ENCODE assay signal across 9 cellular contexts in genomic region chr12:52050116-52050770, GRCh38. TPM values are rescaled to one million over a fixed set of nuclear protein-coding genes. Genes with fewer than 3 reads are reported as not detected.
DNase-seq lines count a peak whose midpoint lies in the region; ATAC-seq and TF ChIP-seq lines count a peak whose summit lies in the region.
"Had no signal": no experiment of that assay in that cellular context is flagged by ENCODE, and none has a peak within 500 bp of the region (broad histone marks: within the 10 kb centered on the region; RNA-seq: fewer than 3 reads in every experiment).

No MANE protein-coding gene starts in this region.

- H3K4me3 ChIP-seq in GM12865 (ENCODE audit: low read depth, low read length) (peak overlapping the region; percentile 90), MM.1S (ENCODE audit: low read length) (peak overlapping the region; percentile 84), mammary epithelial cell (replicated peaks in 1 of 3; ENCODE audit: insufficient read depth in 1 of 3, low read depth in 2 of 3, low read length in 3 of 3) (peak overlapping the region; percentile 51 to 63 (median 59)), liver (ENCODE audit: low read depth in 1 of 3, low read length in 3 of 3) (peak overlapping the region in 2 of 3 donors; percentile 14 to 48), tibial nerve (peak overlapping the region; percentile 53 to 76 (median 66))

- no peaks in the 10 kb centered on the region for H3K9me2 ChIP-seq in MM.1S (replicated peaks; ENCODE audit: insufficient read depth, low read length)

- H2AFZ ChIP-seq in MM.1S (ENCODE audit: low read length), result peak overlapping the region; percentile 62; the same call in 1 of the 2 replicates
- peak overlapping the region; percentile 95 for H2AFZ ChIP-seq in mammary epithelial cell (ENCODE audit: low read depth, low read length)

- H3K9me3 ChIP-seq in MM.1S (replicated peaks; ENCODE audit: insufficient read depth, low read length) (no peaks in the 10 kb centered on the region), mammary epithelial cell (replicated peaks; ENCODE audit: insufficient read depth, low read length) (no peaks in the 10 kb centered on the region), liver (ENCODE audit: control insufficient read depth in 4 of 4, low read length in 3 of 4) (no peaks in the 10 kb centered on the region), tibial nerve (no peaks in the 10 kb centered on the region)

- no peak for TF ChIP-seq EP300 in tibial nerve (IDR thresholded peaks at IDR 0.05)

- BruUV-seq in mammary epithelial cell (replicated peaks; lab: Mats Ljungman, UMichigan), result TSS peak; percentile 71

- intact Hi-C loops in mammary epithelial cell (cut with micrococcal nuclease), result loop anchor here (2.0 kb wide), 2 partner anchors 13 to 19 kb away; partner anchors contain the start of gene ATG101

- CTCF ChIA-PET in mammary epithelial cell (lab: Charles Lee; ENCODE audit: low non-redundant PET), result no interaction called here

- H3F3A ChIP-seq in MM.1S (ENCODE audit: insufficient read depth, low read length), result peaks cover 21% of the 10 kb centered on the region

- H3K79me2 ChIP-seq in MM.1S (ENCODE audit: low read length) (no peaks in the 10 kb centered on the region), mammary epithelial cell (ENCODE audit: insufficient read depth, low read length) (no peaks in the 10 kb centered on the region)

- no peak for ATAC-seq in HG02798 (IDR thresholded peaks at IDR 0.05; ENCODE audit: poor library complexity, unreplicated experiment)
- ATAC-seq in HG02642 (IDR thresholded peaks at IDR 0.05; ENCODE audit: poor library complexity, unreplicated experiment), result no peak

- dilution Hi-C loops in mammary epithelial cell (cut with HindIII; ENCODE audit: low sequenced_read_pairs), result no loop called here

- H3K36me3 ChIP-seq in MM.1S (replicated peaks; ENCODE audit: insufficient read depth, low read length) (no peaks in the 10 kb centered on the region), mammary epithelial cell (ENCODE audit: insufficient read depth, low read length) (no peaks in the 10 kb centered on the region), liver (ENCODE audit: control insufficient read depth in 4 of 4, insufficient read depth in 3 of 4, low read depth in 1 of 4, low read length in 3 of 4) (peaks cover 0 to 5% (median 0%) of the 10 kb centered on the region in 4 donors), tibial nerve (peaks cover 2 to 20% (median 4%) of the 10 kb centered on the region in 3 donors)

- 49% methylated on average over 15 of the region's 16 CpGs for WGBS in mammary epithelial cell (ENCODE audit: low coverage, missing lambda C conversion rate)
- 35% methylated on average over 16 of the region's 16 CpGs for WGBS in liver
- 38 to 40% methylated on average over 14 to 15 of the region's 16 CpGs for WGBS in tibial nerve, 2 donors

- H3K9ac ChIP-seq in MM.1S (ENCODE audit: low read length) (peak overlapping the region; percentile 100), mammary epithelial cell (ENCODE audit: insufficient read depth, low read length) (peak overlapping the region; percentile 72), liver (ENCODE audit: low read depth in 1 of 2, low read length in 2 of 2) (peak overlapping the region; percentile 64 to 87)

- H4K20me1 ChIP-seq in MM.1S (ENCODE audit: insufficient read depth, low read length), result no peaks in the 10 kb centered on the region
- H4K20me1 ChIP-seq in mammary epithelial cell (ENCODE audit: insufficient read depth, low read length), result peaks cover 2% of the 10 kb centered on the region

- peaks cover 26% of the 10 kb centered on the region for H3K4me1 ChIP-seq in MM.1S (ENCODE audit: low read length)
- H3K4me1 ChIP-seq in mammary epithelial cell (ENCODE audit: insufficient read depth, low read length), result peaks cover 24% of the 10 kb centered on the region
- H3K4me1 ChIP-seq in liver (ENCODE audit: control insufficient read depth in 4 of 4, insufficient read depth in 4 of 4, low read length in 3 of 4), result peaks cover 0 to 12% (median 8%) of the 10 kb centered on the region in 4 donors
- peaks cover 0 to 51% (median 26%) of the 10 kb centered on the region in 4 donors for H3K4me1 ChIP-seq in tibial nerve

- in situ Hi-C loops in mammary epithelial cell (cut with MboI; ENCODE audit: low sequenced_read_pairs in 2 of 2), result no loop called here

- no peak for TF ChIP-seq RAD21 in liver (IDR thresholded peaks at IDR 0.05)

- H3K27ac ChIP-seq in MM.1S (ENCODE audit: low read length) (peak overlapping the region; percentile 96), mammary epithelial cell (ENCODE audit: insufficient read depth, low read depth, low read length) (peak overlapping the region; percentile 51), liver (ENCODE audit: low read depth in 1 of 2, low read length in 2 of 2) (peak overlapping the region; percentile 63 to 78), tibial nerve (peak overlapping the region; percentile 98 to 100 (median 98))

- H3K4me2 ChIP-seq in MM.1S (ENCODE audit: low read depth, low read length), result peak overlapping the region; percentile 100
- H3K4me2 ChIP-seq in mammary epithelial cell (ENCODE audit: insufficient read depth, low read depth, low read length), result peak overlapping the region; percentile 100

- TF ChIP-seq CTCF in GM12865 (IDR thresholded peaks at IDR 0.05; ENCODE audit: insufficient read depth, low read depth, low read length, missing control alignments) (no peak), MM.1S (IDR thresholded peaks at IDR 0.05; ENCODE audit: low read length) (no peak), mammary epithelial cell (conservative IDR thresholded peaks at IDR 0.05 in 1 of 2, IDR thresholded peaks at IDR 0.05 in 1 of 2; ENCODE audit: extremely low read depth in 1 of 2, insufficient read depth in 1 of 2, low read depth in 1 of 2, low read length in 2 of 2) (no peak), liver (IDR thresholded peaks at IDR 0.05; ENCODE audit: low read depth, low read length, missing input control) (no peak), tibial nerve (IDR thresholded peaks at IDR 0.05) (no peak)

- DNase-seq in GM12865 (ENCODE audit: low read depth) (peak; percentile 30), MM.1S (peak; percentile 2), mammary epithelial cell (peak; percentile 14), tibial nerve (ENCODE audit: low spot score in 2 of 2) (no peak), occipital lobe (lab: John Stamatoyannopoulos, UW) (no peak)

- H3K27me3 ChIP-seq in MM.1S (replicated peaks; ENCODE audit: insufficient read depth, low read length) (no peaks in the 10 kb centered on the region), mammary epithelial cell (ENCODE audit: insufficient read depth, low read length) (no peaks in the 10 kb centered on the region), liver (ENCODE audit: control insufficient read depth in 4 of 4, insufficient read depth in 4 of 4, low read length in 3 of 4) (no peaks in the 10 kb centered on the region), tibial nerve (no peaks in the 10 kb centered on the region)

- TF ChIP-seq POLR2A in tibial nerve (IDR thresholded peaks at IDR 0.05), result no peak

TF ChIP-seq in liver, 16 proteins besides CTCF, POLR2A, EP300 and RAD21 (continues in another document):
- TF ChIP-seq YY1 (IDR thresholded peaks at IDR 0.05) (no peak), NR2F2 (IDR thresholded peaks at IDR 0.05) (no peak), HNF4A (conservative IDR thresholded peaks at IDR 0.05) (no peak), MAX (IDR thresholded peaks at IDR 0.05) (no peak), HNF4G (IDR thresholded peaks at IDR 0.05) (no peak), FOXA2 (IDR thresholded peaks at IDR 0.05) (no peak), RXRA (IDR thresholded peaks at IDR 0.05) (no peak), TAF1 (conservative IDR thresholded peaks at IDR 0.05) (no peak), FOXA1 (IDR thresholded peaks at IDR 0.05) (no peak)
- TF ChIP-seq, protein P1, sequence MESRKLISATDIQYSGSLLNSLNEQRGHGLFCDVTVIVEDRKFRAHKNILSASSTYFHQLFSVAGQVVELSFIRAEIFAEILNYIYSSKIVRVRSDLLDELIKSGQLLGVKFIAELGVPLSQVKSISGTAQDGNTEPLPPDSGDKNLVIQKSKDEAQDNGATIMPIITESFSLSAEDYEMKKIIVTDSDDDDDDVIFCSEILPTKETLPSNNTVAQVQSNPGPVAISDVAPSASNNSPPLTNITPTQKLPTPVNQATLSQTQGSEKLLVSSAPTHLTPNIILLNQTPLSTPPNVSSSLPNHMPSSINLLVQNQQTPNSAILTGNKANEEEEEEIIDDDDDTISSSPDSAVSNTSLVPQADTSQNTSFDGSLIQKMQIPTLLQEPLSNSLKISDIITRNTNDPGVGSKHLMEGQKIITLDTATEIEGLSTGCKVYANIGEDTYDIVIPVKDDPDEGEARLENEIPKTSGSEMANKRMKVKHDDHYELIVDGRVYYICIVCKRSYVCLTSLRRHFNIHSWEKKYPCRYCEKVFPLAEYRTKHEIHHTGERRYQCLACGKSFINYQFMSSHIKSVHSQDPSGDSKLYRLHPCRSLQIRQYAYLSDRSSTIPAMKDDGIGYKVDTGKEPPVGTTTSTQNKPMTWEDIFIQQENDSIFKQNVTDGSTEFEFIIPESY (IDR thresholded peaks at IDR 0.05), result no peak
- TF ChIP-seq, protein P2, sequence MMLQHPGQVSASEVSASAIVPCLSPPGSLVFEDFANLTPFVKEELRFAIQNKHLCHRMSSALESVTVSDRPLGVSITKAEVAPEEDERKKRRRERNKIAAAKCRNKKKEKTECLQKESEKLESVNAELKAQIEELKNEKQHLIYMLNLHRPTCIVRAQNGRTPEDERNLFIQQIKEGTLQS (IDR thresholded peaks at IDR 0.05), result no peak

RNA-seq across cellular contexts. Expression of gene NR4A1, which starts 1.0 kb away (rescaled TPM):
- total RNA-seq in mammary epithelial cell, result 1 to 10 TPM in 1 of 2 donors, under 1 TPM in 1; 0.17 to 2.4 TPM
- polyA plus RNA-seq in mammary epithelial cell, result 0.44 TPM
- polyA minus RNA-seq in mammary epithelial cell, result 1.4 TPM
- total RNA-seq in liver, result 1 to 10 TPM in 1 of 2 donors, under 1 TPM in 1; 0.79 to 3.8 TPM
- polyA plus RNA-seq in liver, result 1 to 10 TPM; 3.0 to 5.8 TPM
- total RNA-seq in tibial nerve, result 1,000 to 10,000 TPM in 1 of 4 donors, 100 to 1,000 TPM in 3; 390 to 1,252 (median 718) TPM
- total RNA-seq in occipital lobe, result 5.8 TPM

RNA-seq across cellular contexts. Expression of gene ATG101, which starts 19.5 kb away (rescaled TPM):
- total RNA-seq in mammary epithelial cell (10 to 100 TPM; 44.8 to 59.4 TPM), liver (10 to 100 TPM; 12.9 to 28.4 TPM), tibial nerve (10 to 100 TPM; 32.6 to 49.6 (median 37.5) TPM), occipital lobe (19.5 TPM)
- polyA plus RNA-seq in mammary epithelial cell (90.8 TPM), liver (10 to 100 TPM; 30.5 to 31.8 TPM)
- 36.4 TPM for polyA minus RNA-seq in mammary epithelial cell

RNA-seq across cellular contexts. Expression of gene SMIM41, which starts 29.3 kb away (rescaled TPM):
- total RNA-seq in mammary epithelial cell, result under 1 TPM in 1 of 2 donors, not detected in 1; 0.17 TPM
- polyA plus RNA-seq in mammary epithelial cell, result not detected
- not detected for polyA minus RNA-seq in mammary epithelial cell
- under 1 TPM in 1 of 2 donors, not detected in 1; 0.50 TPM for total RNA-seq in liver
- under 1 TPM; 0.03 to 0.24 TPM for polyA plus RNA-seq in liver
- 10 to 100 TPM; 16.5 to 78.7 (median 39.3) TPM for total RNA-seq in tibial nerve
- total RNA-seq in occipital lobe, result not detected
- total RNA-seq: T-helper 2 cell treated with Interferon-gamma antibody and Interleukin-4, amounts not matched to agents 100 ng/mL and 5 ng/mL, for 36 hours had no signal

RNA-seq across cellular contexts. Expression of gene TAMALIN, which starts 43.5 kb away (rescaled TPM):
- under 1 TPM in 1 of 2 donors, not detected in 1; 0.50 TPM for total RNA-seq in mammary epithelial cell
- 0.10 TPM for polyA plus RNA-seq in mammary epithelial cell
- not detected for polyA minus RNA-seq in mammary epithelial cell
- total RNA-seq in liver, result 1 to 10 TPM; 1.9 to 9.9 TPM
- 1 to 10 TPM; 1.1 to 3.1 TPM for polyA plus RNA-seq in liver
- 10 to 100 TPM; 30.6 to 54.0 (median 37.8) TPM for total RNA-seq in tibial nerve
- total RNA-seq in occipital lobe, result 1.6 TPM

Comparison
In these comparisons a context has a peak if more than half of its experiments do, and no peak if none do; other contexts are left out.
1. DNase-seq: peak in GM12865 (single experiment), MM.1S (single experiment) and mammary epithelial cell (single experiment); none in tibial nerve (0 of 2) and occipital lobe (single experiment).
2. H3K4me3 ChIP-seq: peak in every context shown above with its lines; median percentile 90 in GM12865; 84 in MM.1S; 66 in tibial nerve; 59 in mammary epithelial cell; 31 in liver.
3. RNA of gene NR4A1, which starts 1.0 kb away (total RNA-seq): 390 to 1,252 TPM in tibial nerve; 5.8 TPM in occipital lobe (single experiment), 0.79 to 3.8 TPM in liver and 0.17 to 2.4 TPM in mammary epithelial cell; every median in the first group is over 10 times any median in the second.
4. RNA of gene SMIM41, which starts 29.3 kb away (total RNA-seq): 16.5 to 78.7 TPM in tibial nerve; 0.50 TPM in liver, 0.17 TPM in mammary epithelial cell and not detected in occipital lobe (single experiment); every median in the first group is over 10 times any median in the second.
5. Peak in every context shown above with its lines, with median percentiles within 50 percentile points of each other: H3K27ac ChIP-seq and H3K9ac ChIP-seq.